ENCODE assay signal across 9 cellular contexts in genomic region chr1:235015291-235015990, GRCh38.
DNase-seq lines count a peak whose midpoint lies in the region; ATAC-seq and TF ChIP-seq lines count a peak whose summit lies in the region.
"Had no signal": no experiment of that assay in that cellular context is flagged by ENCODE, and none has a peak within 500 bp of the region (broad histone marks: within the 10 kb centered on the region; RNA-seq: fewer than 3 reads in every experiment).

No MANE protein-coding gene starts in this region.

- DNase-seq in activated CD4-positive, CD25-positive, alpha-beta regulatory T cell treated with anti-CD3 and anti-CD28 coated beads, Interleukin-2, amount 50 U/mL, for 16 hours (ENCODE audit: low read depth, low spot score) = peak; percentile 4
- DNase-seq in activated CD4-positive, CD25-positive, alpha-beta regulatory T cell treated with anti-CD3 and anti-CD28 coated beads, Interleukin-2, amount 50 U/mL, for 72 hours = no peak
- peak; percentile 17 for DNase-seq in activated T-helper 9 cell treated with anti-CD3 and anti-CD28 coated beads, Interleukin-2, amount 50 U/mL, for 16 hours (ENCODE audit: low read depth)
- DNase-seq in stimulated activated CD8-positive, alpha-beta memory T cell treated with anti-CD3 and anti-CD28 coated beads, Interleukin-15, amount 100 ng/mL, for 48 hours (ENCODE audit: low read depth in 2 of 2) = peak; percentile 56
- no peak for DNase-seq in midbrain (lab: John Stamatoyannopoulos, UW)
- DNase-seq in pons (ENCODE audit: low spot score) = no peak
- DNase-seq in left ventricle myocardium inferior = no peak
- DNase-seq: ACHN had no signal

- ATAC-seq in HG03064 (IDR thresholded peaks at IDR 0.05; ENCODE audit: low read depth, unreplicated experiment) = peak; percentile 33

- H3K27me3 ChIP-seq in left ventricle myocardium inferior (ENCODE audit: low read depth) = no peaks in the 10 kb centered on the region

- no peak for TF ChIP-seq CTCF in left ventricle myocardium inferior (IDR thresholded peaks at IDR 0.05; ENCODE audit: borderline replicate concordance)

- intact Hi-C loops in left ventricle myocardium inferior (cut with micrococcal nuclease) = no loop called here

- H3K4me3 ChIP-seq in left ventricle myocardium inferior = no peak overlapping the region

- no peaks in the 10 kb centered on the region for H3K36me3 ChIP-seq in left ventricle myocardium inferior

- H3K9me3 ChIP-seq in left ventricle myocardium inferior (replicated peaks) = peaks cover 7% of the 10 kb centered on the region

- peaks cover 16% of the 10 kb centered on the region for H3K4me1 ChIP-seq in left ventricle myocardium inferior

- H3K27ac ChIP-seq in left ventricle myocardium inferior (replicated peaks) = no peak overlapping the region

Comparison
In these comparisons a context has a peak if more than half of its experiments do, and no peak if none do; other contexts are left out.
1. DNase-seq: peak in activated CD4-positive, CD25-positive, alpha-beta regulatory T cell treated with anti-CD3 and anti-CD28 coated beads, Interleukin-2, amount 50 U/mL, for 16 hours (single experiment), activated T-helper 9 cell treated with anti-CD3 and anti-CD28 coated beads, Interleukin-2, amount 50 U/mL, for 16 hours (single experiment) and stimulated activated CD8-positive, alpha-beta memory T cell treated with anti-CD3 and anti-CD28 coated beads, Interleukin-15, amount 100 ng/mL, for 48 hours (2 of 2); none in activated CD4-positive, CD25-positive, alpha-beta regulatory T cell treated with anti-CD3 and anti-CD28 coated beads, Interleukin-2, amount 50 U/mL, for 72 hours (single experiment), midbrain (single experiment), pons (single experiment) and left ventricle myocardium inferior (single experiment).